ENCODE assay signal across 8 cellular contexts in the genomic region with DNA sequence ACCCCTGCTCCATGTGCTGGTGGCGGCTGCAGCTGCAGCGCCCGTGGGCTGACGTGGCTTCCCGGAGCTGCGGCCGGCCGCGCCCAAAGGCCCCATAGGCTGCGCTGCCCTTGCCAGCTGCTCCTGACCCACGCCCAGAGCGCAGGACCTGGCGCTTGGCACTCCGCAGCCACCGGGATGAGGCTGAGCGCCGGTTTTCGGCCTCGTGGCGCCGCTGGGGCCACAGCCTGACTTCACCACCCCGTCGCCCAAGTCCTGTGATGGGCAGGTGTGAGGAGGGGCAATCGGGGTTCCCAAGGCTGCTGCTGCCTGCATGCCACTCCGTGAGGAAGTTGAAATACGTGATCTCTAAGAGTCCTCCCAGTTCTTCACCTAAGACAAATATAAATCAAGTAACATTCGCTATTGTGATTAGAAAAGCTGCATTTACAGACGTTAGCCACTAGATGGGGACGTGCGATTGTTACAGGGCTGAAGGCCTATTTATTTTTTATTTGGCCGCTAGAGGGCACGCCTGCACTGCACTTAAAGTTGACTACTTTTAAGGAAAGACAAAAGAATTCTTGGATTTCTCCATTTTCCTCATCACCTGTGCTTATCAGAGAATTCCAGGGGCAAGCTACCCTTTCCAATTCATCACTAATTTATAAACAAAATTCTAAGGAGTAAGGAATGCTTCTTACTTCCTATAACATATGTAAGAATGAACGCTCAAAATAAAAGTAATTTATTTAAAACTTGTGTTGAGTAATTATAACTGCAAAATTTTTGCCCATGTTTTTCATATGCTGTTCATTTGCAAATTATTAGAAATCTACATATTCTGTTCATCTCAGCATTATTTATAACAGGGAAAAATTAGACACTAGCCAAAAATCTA. TPM values are rescaled to one million over a fixed set of nuclear protein-coding genes. Genes with fewer than 3 reads are reported as not detected.
DNase-seq lines count a peak whose midpoint lies in the region; ATAC-seq, FAIRE-seq and TF ChIP-seq lines count a peak whose summit lies in the region.
"Not testable (repeated sequence)": the region's sequence is repeated elsewhere in the genome, so short reads cannot be mapped to it uniquely, and the experiment has no call there.

No MANE protein-coding gene starts in this region.

- peak overlapping the region; percentile 73 for H3K4me3 Mint-ChIP-seq in osteocyte (ENCODE audit: unreplicated experiment)
- H3K4me3 Mint-ChIP-seq in stimulated activated effector memory CD8-positive, alpha-beta T cell treated with anti-CD3 and anti-CD28 coated beads, Interleukin-12 subunit alpha, Interleukin-12 subunit beta, amount 100 ng/mL, for 72 hours, result peak overlapping the region; percentile 98

- H3K9me3 Mint-ChIP-seq in osteocyte (ENCODE audit: unreplicated experiment); stimulated activated effector memory CD8-positive, alpha-beta T cell treated with anti-CD3 and anti-CD28 coated beads, Interleukin-12 subunit alpha, Interleukin-12 subunit beta, amount 100 ng/mL, for 72 hours: not testable (repeated sequence)

- H3K27ac ChIP-seq in mammary epithelial cell (ENCODE audit: insufficient read depth, low read depth, low read length) (peak overlapping the region; percentile 43), right cardiac atrium (ENCODE audit: low read length) (peak overlapping the region; percentile 88)

- TF ChIP-seq CTCF in D721Med (IDR thresholded peaks at IDR 0.05; ENCODE audit: insufficient read depth, missing control alignments), result peak; percentile 99
- peak; percentile 88 to 90 for TF ChIP-seq CTCF in mammary epithelial cell (conservative IDR thresholded peaks at IDR 0.05 in 1 of 2, IDR thresholded peaks at IDR 0.05 in 1 of 2; ENCODE audit: extremely low read depth in 1 of 2, insufficient read depth in 1 of 2, low read depth in 1 of 2, low read length in 2 of 2)
- TF ChIP-seq CTCF in osteocyte (IDR thresholded peaks at IDR 0.05), result peak; percentile 96

- DNase-seq in D721Med (ENCODE audit: insufficient read length, low spot score) (peak; percentile 7), HuH-7 (ENCODE audit: low spot score) (peak; percentile 19), mammary epithelial cell (peak; percentile 70), right cardiac atrium (peak; percentile 69 to 86 (median 78)), osteocyte (ENCODE audit: extremely low spot score, unreplicated experiment) (peak; percentile 90)
- peak; percentile 72 to 80 for DNase-seq in activated CD4-positive, alpha-beta T cell treated with anti-CD3 and anti-CD28 coated beads for 4 hours
- peak; percentile 56 to 85 for DNase-seq in stimulated activated effector memory CD8-positive, alpha-beta T cell treated with anti-CD3 and anti-CD28 coated beads, Interleukin-12 subunit alpha, Interleukin-12 subunit beta, amount 100 ng/mL, for 72 hours (ENCODE audit: low spot score in 2 of 2)

- H3K4me3 ChIP-seq in mammary epithelial cell (replicated peaks in 1 of 3; ENCODE audit: insufficient read depth in 1 of 3, low read depth in 2 of 3, low read length in 3 of 3), result peak overlapping the region; percentile 53 to 61 (median 59)
- H3K4me3 ChIP-seq in right cardiac atrium (ENCODE audit: low read length), result peak overlapping the region; percentile 36

- not testable (repeated sequence) for H3K4me1 Mint-ChIP-seq in osteocyte (ENCODE audit: unreplicated experiment); stimulated activated effector memory CD8-positive, alpha-beta T cell treated with anti-CD3 and anti-CD28 coated beads, Interleukin-12 subunit alpha, Interleukin-12 subunit beta, amount 100 ng/mL, for 72 hours

- peak overlapping the region; percentile 89 for H2AFZ ChIP-seq in mammary epithelial cell (ENCODE audit: low read depth, low read length)

- not testable (repeated sequence) for H3K27me3 ChIP-seq in mammary epithelial cell (ENCODE audit: insufficient read depth, low read length); right cardiac atrium (ENCODE audit: control insufficient read depth, insufficient read depth)

- ATAC-seq in GM21737 (IDR thresholded peaks at IDR 0.05; ENCODE audit: unreplicated experiment) (peak; percentile 49), right cardiac atrium (peak; percentile 87 to 90)
- ATAC-seq in stimulated activated effector memory CD8-positive, alpha-beta T cell treated with anti-CD3 and anti-CD28 coated beads, Interleukin-12 subunit alpha, Interleukin-12 subunit beta, amount 100 ng/mL, for 72 hours, result peak; percentile 79

- not testable (repeated sequence) for H3K36me3 ChIP-seq in mammary epithelial cell (ENCODE audit: insufficient read depth, low read length)

- not testable (repeated sequence) for H3K79me2 ChIP-seq in mammary epithelial cell (ENCODE audit: insufficient read depth, low read length)

- H3K4me1 ChIP-seq in mammary epithelial cell (ENCODE audit: insufficient read depth, low read length); right cardiac atrium (ENCODE audit: control insufficient read depth, insufficient read depth, low read length): not testable (repeated sequence)

- not testable (repeated sequence) for H4K20me1 ChIP-seq in mammary epithelial cell (ENCODE audit: insufficient read depth, low read length)

- not testable (repeated sequence) for H3K9me3 ChIP-seq in mammary epithelial cell (replicated peaks; ENCODE audit: insufficient read depth, low read length); right cardiac atrium (ENCODE audit: control insufficient read depth, low read length)

- WGBS in mammary epithelial cell (ENCODE audit: low coverage, missing lambda C conversion rate), result 0% methylated on average over 22 of the region's 33 CpGs
- 2% methylated on average over 33 of the region's 33 CpGs for WGBS in right cardiac atrium

- not testable (repeated sequence) for FAIRE-seq in D721Med (lab: Jason Lieb, UNC)

- peak overlapping the region; percentile 86 for H3K27ac Mint-ChIP-seq in osteocyte (ENCODE audit: unreplicated experiment)
- peak overlapping the region; percentile 76 for H3K27ac Mint-ChIP-seq in stimulated activated effector memory CD8-positive, alpha-beta T cell treated with anti-CD3 and anti-CD28 coated beads, Interleukin-12 subunit alpha, Interleukin-12 subunit beta, amount 100 ng/mL, for 72 hours

- peaks cover 17% of the 10 kb centered on the region for H3K27me3 Mint-ChIP-seq in osteocyte (ENCODE audit: unreplicated experiment)

- H3K36me3 Mint-ChIP-seq in osteocyte (ENCODE audit: unreplicated experiment); stimulated activated effector memory CD8-positive, alpha-beta T cell treated with anti-CD3 and anti-CD28 coated beads, Interleukin-12 subunit alpha, Interleukin-12 subunit beta, amount 100 ng/mL, for 72 hours: not testable (repeated sequence)

- not testable (repeated sequence) for BruUV-seq in mammary epithelial cell (replicated peaks; lab: Mats Ljungman, UMichigan)

- dilution Hi-C loops in mammary epithelial cell (cut with HindIII; ENCODE audit: low sequenced_read_pairs), result not testable (repeated sequence)

- intact Hi-C loops in mammary epithelial cell (cut with micrococcal nuclease) (loop anchor here (1.0 to 10.0 kb wide), 4 partner anchors 54 to 594 kb away; partner anchors contain the start of gene ACTR1B), right cardiac atrium (cut with DNase I) (loop anchor here (5.0 to 10.0 kb wide), 2 partner anchors 104 to 107 kb away; no protein-coding TSS in a partner anchor)

- CTCF ChIA-PET in mammary epithelial cell (lab: Charles Lee; ENCODE audit: low non-redundant PET), result interaction anchor here (0.6 to 1.3 kb wide), 6 partner anchors 72 to 598 kb away, joined by 3 to 9 read pairs (median 4); no protein-coding TSS in a partner anchor

- in situ Hi-C loops in mammary epithelial cell (cut with MboI; ENCODE audit: low sequenced_read_pairs in 2 of 2), result loop anchor here in 1 of 2 donors (10.0 kb wide), 1 partner anchor 104 kb away; no protein-coding TSS in a partner anchor

- H3K9ac ChIP-seq in mammary epithelial cell (ENCODE audit: insufficient read depth, low read length), result peak overlapping the region; percentile 68

- peak overlapping the region; percentile 97 for H3K4me2 ChIP-seq in mammary epithelial cell (ENCODE audit: insufficient read depth, low read depth, low read length)

RNA-seq across cellular contexts. Expression of gene ANKRD36B, which starts 1.1 kb away (rescaled TPM):
- total RNA-seq in mammary epithelial cell, result 10 to 100 TPM; 22.5 to 45.0 TPM
- polyA plus RNA-seq in mammary epithelial cell, result 3.3 TPM
- 22.4 TPM for polyA minus RNA-seq in mammary epithelial cell
- 1 to 10 TPM; 7.5 to 9.3 (median 8.8) TPM for total RNA-seq in right cardiac atrium
- 4.8 TPM for polyA plus RNA-seq in right cardiac atrium
- total RNA-seq in osteocyte, result 31.8 and 37.3 TPM in 2 replicates

RNA-seq across cellular contexts. Expression of gene COX5B, which starts 55.1 kb away (rescaled TPM):
- total RNA-seq in mammary epithelial cell (100 to 1,000 TPM; 120 to 181 TPM), right cardiac atrium (1,000 to 10,000 TPM in 3 of 4 donors, 100 to 1,000 TPM in 1; 893 to 1,145 (median 1,032) TPM), osteocyte (185 and 191 TPM in 2 replicates)
- polyA plus RNA-seq in mammary epithelial cell (319 TPM), right cardiac atrium (2,498 TPM)
- 13.2 TPM for polyA minus RNA-seq in mammary epithelial cell

Comparison
In these comparisons a context has a peak if more than half of its experiments do, and no peak if none do; other contexts are left out.
1. Peak in every context shown above with its lines: DNase-seq, ATAC-seq, H3K4me3 ChIP-seq and H3K27ac ChIP-seq.
2. DNase-seq: peak in every context shown above with its lines; median percentile 90 in osteocyte; 78 in right cardiac atrium; 76 in activated CD4-positive, alpha-beta T cell treated with anti-CD3 and anti-CD28 coated beads for 4 hours; 70 in stimulated activated effector memory CD8-positive, alpha-beta T cell treated with anti-CD3 and anti-CD28 coated beads, Interleukin-12 subunit alpha, Interleukin-12 subunit beta, amount 100 ng/mL, for 72 hours; 70 in mammary epithelial cell; 19 in HuH-7; 7 in D721Med.